In the genomic region with DNA sequence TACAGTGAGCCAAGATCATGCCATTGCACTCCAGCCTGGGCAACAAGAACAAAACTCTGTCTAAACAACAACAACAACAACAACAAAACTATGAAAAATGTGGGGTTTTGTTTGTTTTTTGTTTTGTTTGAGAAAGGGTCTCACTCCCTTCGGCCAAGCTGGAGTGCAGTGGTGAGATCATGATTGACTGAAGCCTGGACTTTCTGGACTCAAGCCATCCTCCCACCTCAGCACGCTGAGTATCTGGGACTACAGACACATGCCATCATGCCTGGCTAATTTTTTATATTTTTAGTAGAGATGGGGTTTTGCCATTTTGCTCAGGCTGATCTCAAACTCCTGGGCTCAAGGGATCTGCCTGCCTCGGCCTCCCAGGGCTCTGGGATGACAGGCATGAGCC, we compare ENCODE assay signal across 35 cellular contexts. TPM values are rescaled to one million over a fixed set of nuclear protein-coding genes. Genes with fewer than 3 reads are reported as not detected.
DNase-seq lines count a peak whose midpoint lies in the region; ATAC-seq, FAIRE-seq and TF ChIP-seq lines count a peak whose summit lies in the region.
"Had no signal": no experiment of that assay in that cellular context is flagged by ENCODE, and none has a peak within 500 bp of the region (broad histone marks: within the 10 kb centered on the region; RNA-seq: fewer than 3 reads in every experiment).

No MANE protein-coding gene starts in this region.

- H3K79me2 ChIP-seq in MM.1S (ENCODE audit: low read length) (peaks cover 19% of the 10 kb centered on the region), K562 (ENCODE audit: control insufficient read depth, insufficient read depth, low read length) (peaks cover 22% of the 10 kb centered on the region)

- POLR2A ChIA-PET in K562 (lab: Yijun Ruan, JAX) = interaction anchor here (0.6 kb wide), 1 partner anchor 391 kb away, joined by 4 read pairs; no protein-coding TSS in a partner anchor

- H3K27me3 ChIP-seq in MM.1S (replicated peaks; ENCODE audit: insufficient read depth, low read length) = no peaks in the 10 kb centered on the region
- H3K27me3 ChIP-seq in K562 (ENCODE audit: control insufficient read depth in 2 of 2, insufficient read depth in 2 of 2, low read length in 2 of 2) = no peaks in the 10 kb centered on the region
- H3K27me3 ChIP-seq in gastrocnemius medialis = no peaks in the 10 kb centered on the region
- H3K27me3 ChIP-seq in skeletal muscle tissue (ENCODE audit: control insufficient read depth in 3 of 3, insufficient read depth in 3 of 3, low read length in 3 of 3) = no peaks in the 10 kb centered on the region
- H3K27me3 ChIP-seq: BE2C; BLaER1; BLaER1 treated with 17β-estradiol and CSF1 and Interleukin-3, amounts not matched to agents 10 nM and 100 nM had no signal

- H2AFZ ChIP-seq in MM.1S (ENCODE audit: low read length) (no peak overlapping the region), K562 (ENCODE audit: low read depth, low read length) (0 out of 2 replicates have a peak overlapping the region, but pooled peaks have one; percentile 7)

- no peak overlapping the region for H3K4me2 ChIP-seq in MM.1S (ENCODE audit: low read depth, low read length)
- H3K4me2 ChIP-seq in K562 (ENCODE audit: insufficient read depth, low read length) = no peak overlapping the region
- H3K4me2 ChIP-seq: A549; BLaER1; BLaER1 treated with 17β-estradiol and CSF1 and Interleukin-3, amounts not matched to agents 10 nM and 100 nM had no signal

- intact Hi-C loops in K562 (cut with micrococcal nuclease) (loop anchor here (10.0 kb wide), 1 partner anchor 331 kb away; no protein-coding TSS in a partner anchor), gastrocnemius medialis (cut with DNase I; ENCODE audit: low total_unique reads) (loop anchor here (5.0 kb wide), 2 partner anchors 334 to 414 kb away; no protein-coding TSS in a partner anchor)

- peaks cover 22% of the 10 kb centered on the region for H3F3A ChIP-seq in MM.1S (ENCODE audit: insufficient read depth, low read length)

- TF ChIP-seq EP300 in K562 (IDR thresholded peaks at IDR 0.05; ENCODE audit: low read length) = no peak

- no peaks in the 10 kb centered on the region for H3K9me2 ChIP-seq in MM.1S (replicated peaks; ENCODE audit: insufficient read depth, low read length)

- TF ChIP-seq CTCF in MM.1S (IDR thresholded peaks at IDR 0.05; ENCODE audit: low read length) = no peak
- TF ChIP-seq CTCF in K562 (IDR thresholded peaks at IDR 0.05 in 2 of 3, conservative IDR thresholded peaks at IDR 0.05 in 1 of 3; ENCODE audit: insufficient read depth in 2 of 3, low read depth in 1 of 3, low read length in 3 of 3) = no peak
- no peak for TF ChIP-seq CTCF in gastrocnemius medialis (IDR thresholded peaks at IDR 0.05 in 4 of 5, conservative IDR thresholded peaks at IDR 0.05 in 1 of 5)

- BruUV-seq in K562 (replicated peaks; lab: Mats Ljungman, UMichigan) = no TSS peak

- H3K36me3 ChIP-seq in MM.1S (replicated peaks; ENCODE audit: insufficient read depth, low read length) (no peaks in the 10 kb centered on the region), K562 (ENCODE audit: control insufficient read depth, insufficient read depth, low read length) (peaks cover 11% of the 10 kb centered on the region; the same call in 2 of the 3 replicates), gastrocnemius medialis (no peaks in the 10 kb centered on the region), skeletal muscle tissue (ENCODE audit: control insufficient read depth in 3 of 3, insufficient read depth in 3 of 3, low read length in 3 of 3) (no peaks in the 10 kb centered on the region)
- H3K36me3 ChIP-seq: BE2C, BLaER1 had no signal

- no peaks in the 10 kb centered on the region for H4K20me1 ChIP-seq in MM.1S (ENCODE audit: insufficient read depth, low read length)
- H4K20me1 ChIP-seq in K562 (replicated peaks; ENCODE audit: control insufficient read depth, insufficient read depth, low read length) = peaks cover 13% of the 10 kb centered on the region

- peaks cover 26% of the 10 kb centered on the region for H3K4me1 ChIP-seq in MM.1S (ENCODE audit: low read length)
- peaks cover 7 to 18% of the 10 kb centered on the region in 2 experiments; a peak in 4 of 5 replicates for H3K4me1 ChIP-seq in K562 (replicated peaks in 1 of 2; ENCODE audit: control insufficient read depth in 2 of 2, insufficient read depth in 2 of 2, low read length in 2 of 2)
- H3K4me1 ChIP-seq in gastrocnemius medialis = peaks cover 12 to 16% of the 10 kb centered on the region in 2 donors
- peaks cover 9 to 26% (median 11%) of the 10 kb centered on the region in 3 donors for H3K4me1 ChIP-seq in skeletal muscle tissue (ENCODE audit: control insufficient read depth in 3 of 3, insufficient read depth in 3 of 3, low read length in 3 of 3)
- H3K4me1 ChIP-seq: A549 had no signal

- no peak for TF ChIP-seq POLR2A in K562 (conservative IDR thresholded peaks at IDR 0.05)
- no peak for TF ChIP-seq POLR2A in gastrocnemius medialis (IDR thresholded peaks at IDR 0.05)

- 60% methylated on average over 3 of the region's 3 CpGs for WGBS in K562 (ENCODE audit: insufficient coverage, low coverage, missing lambda C conversion rate)

- no peak for TF ChIP-seq RAD21 in K562 (CRISPR knock-in tag; conservative IDR thresholded peaks at IDR 0.05 in 1 of 2, IDR thresholded peaks at IDR 0.05 in 1 of 2)

- H3K4me3 ChIP-seq in MM.1S (ENCODE audit: low read length) (no peak overlapping the region), K562 (no peak overlapping the region), gastrocnemius medialis (no peak overlapping the region), skeletal muscle tissue (ENCODE audit: low read length in 3 of 3) (no peak overlapping the region)
- H3K4me3 ChIP-seq: A549; BLaER1; BLaER1 treated with 17β-estradiol and CSF1 and Interleukin-3, amounts not matched to agents 10 nM and 100 nM had no signal

- no peak for DNase-seq in MM.1S
- peak in 1 of 4 experiments; percentile 27 for DNase-seq in K562 (ENCODE audit: extremely low read depth in 1 of 4, low spot score in 3 of 4)
- no peak for DNase-seq in gastrocnemius medialis
- no peak for DNase-seq in T-helper 2 cell
- DNase-seq in NCI-H2081 treated with DMSO at 0.1 percent for 48 hours (lab: John Stamatoyannopoulos, UW) = no peak
- DNase-seq in NCI-H69 (lab: John Stamatoyannopoulos, UW) = no peak
- no peak for DNase-seq in GF-D8 (lab: John Stamatoyannopoulos, UW)
- DNase-seq: 8988T; ACHN; AML-193; BE2C; C1 segment of cervical spinal cord; Caco-2; Calu3; CD4-positive, alpha-beta memory T cell; CD4-positive, alpha-beta T cell; CD4-positive, CD25-positive, alpha-beta regulatory T cell; CD8-positive, alpha-beta memory T cell; CD8-positive, alpha-beta T cell; COR-L47; DMS 273 treated with DMSO at 0.1 percent for 48 hours; DMS153; DMS53; DMS79; DMS79 treated with DMSO at 0.1 percent for 48 hours; DND-41; EL had no signal

- no peak for ATAC-seq in K562
- ATAC-seq in gastrocnemius medialis = no peak
- ATAC-seq: A549; CD8-positive, alpha-beta T cell had no signal

- no peak for FAIRE-seq in K562 (lab: Jason Lieb, UNC)
- FAIRE-seq: A204.1, A549, D721Med had no signal

- no peak overlapping the region for H3K9ac ChIP-seq in MM.1S (ENCODE audit: low read length)
- no peak overlapping the region for H3K9ac ChIP-seq in K562 (ENCODE audit: insufficient read depth in 1 of 2, low read depth in 2 of 2, low read length in 2 of 2)
- no peak overlapping the region for H3K9ac ChIP-seq in skeletal muscle tissue (ENCODE audit: low read depth in 1 of 3, low read length in 3 of 3)
- H3K9ac ChIP-seq: BLaER1; BLaER1 treated with 17β-estradiol and CSF1 and Interleukin-3, amounts not matched to agents 10 nM and 100 nM had no signal

- in situ Hi-C loops in K562 (cut with MboI) = no loop called here
- in situ Hi-C loops in gastrocnemius medialis (cut with MboI; ENCODE audit: low sequenced_read_pairs in 4 of 4) = no loop called here

- no peaks in the 10 kb centered on the region for H3K9me3 ChIP-seq in MM.1S (replicated peaks; ENCODE audit: insufficient read depth, low read length)
- H3K9me3 ChIP-seq in K562 (replicated peaks; ENCODE audit: control insufficient read depth, insufficient read depth, low read depth, low read length) = no peaks in the 10 kb centered on the region
- H3K9me3 ChIP-seq in gastrocnemius medialis = no peaks in the 10 kb centered on the region
- H3K9me3 ChIP-seq in skeletal muscle tissue (ENCODE audit: control insufficient read depth in 3 of 3, low read length in 3 of 3) = no peaks in the 10 kb centered on the region
- H3K9me3 ChIP-seq: A549; BE2C; BLaER1; BLaER1 treated with 17β-estradiol and CSF1 and Interleukin-3, amounts not matched to agents 10 nM and 100 nM; Caco-2 had no signal

- H3K9me1 ChIP-seq in K562 (ENCODE audit: control insufficient read depth, insufficient read depth, low read length) = no peaks in the 10 kb centered on the region

- CTCF ChIA-PET in K562 (lab: Yijun Ruan, JAX; ENCODE audit: low intra/inter-chr PET ratio) = interaction anchor here (0.6 to 1.2 kb wide), 2 partner anchors 427 to 435 kb away, joined by 3 to 4 read pairs; no protein-coding TSS in a partner anchor

- H3K27ac ChIP-seq in MM.1S (ENCODE audit: low read length) = peak overlapping the region; percentile 51; the same call in 1 of the 2 replicates
- no peak overlapping the region for H3K27ac ChIP-seq in K562 (ENCODE audit: extremely low read depth, low read depth, low read length)
- peak overlapping the region; percentile 71 to 100 (median 88) for H3K27ac ChIP-seq in gastrocnemius medialis
- peak overlapping the region; percentile 5 for H3K27ac ChIP-seq in skeletal muscle tissue (ENCODE audit: low read depth, low read length)
- H3K27ac ChIP-seq: 22Rv1; A549; BLaER1; BLaER1 treated with 17β-estradiol and CSF1 and Interleukin-3, amounts not matched to agents 10 nM and 100 nM; C4-2B had no signal

RNA-seq across cellular contexts. Expression of gene MYLIP, which starts 2.8 kb away (rescaled TPM):
- 54.7 and 71.0 TPM in 2 replicates for total RNA-seq in K562 (2011; cell fraction: chromatin; rRNA removed; ENCODE audit: low replicate concordance)
- 35.4 TPM in 2 replicates for total RNA-seq in K562 (2011; cell fraction: nucleolus; rRNA removed)
- 46.5 and 66.0 TPM in 2 replicates for total RNA-seq in K562 (2011; cell fraction: nucleoplasm; rRNA removed)
- total RNA-seq in K562 (2014; rRNA removed) (31.1 and 31.5 TPM in 2 replicates), K562 (2014; rRNA removed; fragmentation: Illumina TruSeq; extraction: Trizol) (27.2 and 29.2 TPM in 2 replicates), K562 (2015; rRNA removed; fragmentation: Illumina TruSeq; extraction: Trizol) (37.8 and 43.5 TPM in 2 replicates), K562 (2021) (32.5 and 34.4 TPM in 2 replicates), gastrocnemius medialis (10 to 100 TPM in 3 of 4 donors, 1 to 10 TPM in 1; 8.9 to 28.6 (median 18.3) TPM), skeletal muscle tissue (95.5 TPM)
- polyA plus RNA-seq in K562 (2011; rRNA removed) (41.9 and 46.1 TPM in 2 replicates), K562 (2014; fragmentation: Illumina TruSeq; extraction: Trizol) (27.1 and 29.8 TPM in 2 replicates), K562 (2014; fragmentation: Nextera tagmentation; extraction: Ambion mirVana) (10 to 100 TPM; 10.8 to 12.9 TPM), K562 (2014; rRNA removed) (33.4 and 37.1 TPM in 2 replicates)
- 21.3 and 30.8 TPM in 2 replicates for polyA plus RNA-seq in K562 (2011; cell fraction: cytosol; rRNA removed)
- polyA plus RNA-seq in K562 (2011; cell fraction: nucleus; rRNA removed) = 66.4 and 72.9 TPM in 2 replicates
- 31.8 and 37.9 TPM in 2 replicates for polyA plus RNA-seq in K562 (2012)
- polyA minus RNA-seq in K562 (2011; rRNA and poly(A)+ RNA removed) = 49.0 and 49.4 TPM in 2 replicates
- polyA minus RNA-seq in K562 (2011; cell fraction: cytosol; rRNA and poly(A)+ RNA removed) = 22.9 and 24.3 TPM in 2 replicates
- polyA minus RNA-seq in K562 (2011; cell fraction: nucleus; rRNA and poly(A)+ RNA removed) = 36.1 and 55.1 TPM in 2 replicates
